Comparison of ENCODE assay signal across 1 cellular context in the genomic region with DNA sequence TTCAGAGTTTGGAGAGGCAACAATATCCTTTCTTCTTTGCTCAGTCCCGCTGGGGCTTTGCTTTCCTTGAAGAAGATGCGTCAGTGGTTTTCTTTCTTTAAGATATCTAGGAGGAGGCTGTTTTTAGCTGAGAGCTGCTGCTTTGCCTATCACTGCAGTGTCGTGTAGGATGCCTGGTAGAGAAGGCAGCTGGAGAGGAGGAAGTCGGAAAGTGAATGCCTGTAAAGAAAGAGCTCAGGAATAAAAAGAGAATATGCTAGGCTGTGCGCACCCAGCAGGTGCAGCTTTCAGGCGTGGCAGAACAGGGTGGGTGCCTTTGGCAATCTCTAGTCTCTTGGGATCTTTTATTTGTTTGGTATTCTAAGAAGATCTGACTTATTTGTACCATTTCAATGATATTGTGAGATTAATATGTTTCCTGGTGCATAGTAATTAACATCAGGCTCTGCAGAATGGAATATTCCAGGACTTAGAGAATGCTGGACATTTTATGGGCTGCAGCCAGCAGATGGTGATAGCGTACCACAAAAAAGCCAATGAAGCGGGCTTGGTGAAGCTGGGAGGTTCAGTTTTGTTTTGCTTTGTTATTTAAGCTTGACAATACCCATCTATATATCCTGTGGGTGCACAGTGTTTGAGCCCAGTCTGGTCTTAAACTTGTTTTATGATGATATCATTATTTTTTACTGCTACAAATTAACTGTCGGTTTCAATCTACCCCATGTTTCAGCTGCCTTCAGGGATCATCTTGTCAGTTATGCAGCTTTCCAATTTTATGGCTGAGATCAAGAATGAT.
TF ChIP-seq lines count a peak whose summit lies in the region.

No MANE protein-coding gene starts in this region.

TF ChIP-seq in HepG2, 621 proteins besides CTCF, POLR2A, EP300 and RAD21 (continued from another document and continues in another):
- TF ChIP-seq, protein P1, sequence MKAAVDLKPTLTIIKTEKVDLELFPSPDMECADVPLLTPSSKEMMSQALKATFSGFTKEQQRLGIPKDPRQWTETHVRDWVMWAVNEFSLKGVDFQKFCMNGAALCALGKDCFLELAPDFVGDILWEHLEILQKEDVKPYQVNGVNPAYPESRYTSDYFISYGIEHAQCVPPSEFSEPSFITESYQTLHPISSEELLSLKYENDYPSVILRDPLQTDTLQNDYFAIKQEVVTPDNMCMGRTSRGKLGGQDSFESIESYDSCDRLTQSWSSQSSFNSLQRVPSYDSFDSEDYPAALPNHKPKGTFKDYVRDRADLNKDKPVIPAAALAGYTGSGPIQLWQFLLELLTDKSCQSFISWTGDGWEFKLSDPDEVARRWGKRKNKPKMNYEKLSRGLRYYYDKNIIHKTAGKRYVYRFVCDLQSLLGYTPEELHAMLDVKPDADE (CRISPR knock-in tag; IDR thresholded peaks at IDR 0.05): no peak
- TF ChIP-seq PHF20 (CRISPR knock-in tag; IDR thresholded peaks at IDR 0.05): no peak
- TF ChIP-seq FOXA3 (CRISPR knock-in tag; IDR thresholded peaks at IDR 0.05): peak; percentile 26; the same call in 1 of the 2 replicates
- no peak for TF ChIP-seq ZNF564 (CRISPR knock-in tag; IDR thresholded peaks at IDR 0.05)
- TF ChIP-seq THAP11 (CRISPR knock-in tag; IDR thresholded peaks at IDR 0.05): 0 out of 2 replicates have a peak, but pooled peaks have one; percentile 30
- TF ChIP-seq ZNF263 (CRISPR knock-in tag; IDR thresholded peaks at IDR 0.05): no peak
- peak; percentile 73 for TF ChIP-seq IRF2 (CRISPR knock-in tag; IDR thresholded peaks at IDR 0.05)
- TF ChIP-seq ASH2L (IDR thresholded peaks at IDR 0.05; ENCODE audit: insufficient read length, low read depth, low read length): no peak
- TF ChIP-seq, protein P2, sequence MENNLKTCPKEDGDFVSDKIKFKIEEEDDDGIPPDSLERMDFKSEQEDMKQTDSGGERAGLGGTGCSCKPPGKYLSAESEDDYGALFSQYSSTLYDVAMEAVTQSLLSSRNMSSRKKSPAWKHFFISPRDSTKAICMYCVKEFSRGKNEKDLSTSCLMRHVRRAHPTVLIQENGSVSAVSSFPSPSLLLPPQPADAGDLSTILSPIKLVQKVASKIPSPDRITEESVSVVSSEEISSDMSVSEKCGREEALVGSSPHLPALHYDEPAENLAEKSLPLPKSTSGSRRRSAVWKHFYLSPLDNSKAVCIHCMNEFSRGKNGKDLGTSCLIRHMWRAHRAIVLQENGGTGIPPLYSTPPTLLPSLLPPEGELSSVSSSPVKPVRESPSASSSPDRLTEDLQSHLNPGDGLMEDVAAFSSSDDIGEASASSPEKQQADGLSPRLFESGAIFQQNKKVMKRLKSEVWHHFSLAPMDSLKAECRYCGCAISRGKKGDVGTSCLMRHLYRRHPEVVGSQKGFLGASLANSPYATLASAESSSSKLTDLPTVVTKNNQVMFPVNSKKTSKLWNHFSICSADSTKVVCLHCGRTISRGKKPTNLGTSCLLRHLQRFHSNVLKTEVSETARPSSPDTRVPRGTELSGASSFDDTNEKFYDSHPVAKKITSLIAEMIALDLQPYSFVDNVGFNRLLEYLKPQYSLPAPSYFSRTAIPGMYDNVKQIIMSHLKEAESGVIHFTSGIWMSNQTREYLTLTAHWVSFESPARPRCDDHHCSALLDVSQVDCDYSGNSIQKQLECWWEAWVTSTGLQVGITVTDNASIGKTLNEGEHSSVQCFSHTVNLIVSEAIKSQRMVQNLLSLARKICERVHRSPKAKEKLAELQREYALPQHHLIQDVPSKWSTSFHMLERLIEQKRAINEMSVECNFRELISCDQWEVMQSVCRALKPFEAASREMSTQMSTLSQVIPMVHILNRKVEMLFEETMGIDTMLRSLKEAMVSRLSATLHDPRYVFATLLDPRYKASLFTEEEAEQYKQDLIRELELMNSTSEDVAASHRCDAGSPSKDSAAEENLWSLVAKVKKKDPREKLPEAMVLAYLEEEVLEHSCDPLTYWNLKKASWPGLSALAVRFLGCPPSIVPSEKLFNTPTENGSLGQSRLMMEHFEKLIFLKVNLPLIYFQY (CRISPR knock-in tag; IDR thresholded peaks at IDR 0.05; ENCODE audit: borderline replicate concordance): no peak
- TF ChIP-seq, protein P3, sequence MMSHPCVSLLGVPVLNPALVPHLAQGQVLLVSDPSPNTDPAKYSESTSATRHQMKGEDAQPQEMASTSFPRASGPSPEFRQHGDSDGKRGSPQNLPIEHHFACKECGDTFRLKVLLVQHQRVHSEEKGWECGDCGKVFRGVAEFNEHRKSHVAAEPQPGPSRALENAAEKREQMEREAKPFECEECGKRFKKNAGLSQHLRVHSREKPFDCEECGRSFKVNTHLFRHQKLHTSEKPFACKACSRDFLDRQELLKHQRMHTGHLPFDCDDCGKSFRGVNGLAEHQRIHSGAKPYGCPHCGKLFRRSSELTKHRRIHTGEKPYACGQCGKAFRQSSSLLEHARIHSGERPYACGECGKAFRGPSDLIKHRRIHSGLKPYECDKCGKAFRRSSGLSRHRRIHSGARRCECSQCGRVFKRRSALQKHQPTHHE (CRISPR knock-in tag; IDR thresholded peaks at IDR 0.05; ENCODE audit: borderline replicate concordance): no peak
- TF ChIP-seq, protein P4, sequence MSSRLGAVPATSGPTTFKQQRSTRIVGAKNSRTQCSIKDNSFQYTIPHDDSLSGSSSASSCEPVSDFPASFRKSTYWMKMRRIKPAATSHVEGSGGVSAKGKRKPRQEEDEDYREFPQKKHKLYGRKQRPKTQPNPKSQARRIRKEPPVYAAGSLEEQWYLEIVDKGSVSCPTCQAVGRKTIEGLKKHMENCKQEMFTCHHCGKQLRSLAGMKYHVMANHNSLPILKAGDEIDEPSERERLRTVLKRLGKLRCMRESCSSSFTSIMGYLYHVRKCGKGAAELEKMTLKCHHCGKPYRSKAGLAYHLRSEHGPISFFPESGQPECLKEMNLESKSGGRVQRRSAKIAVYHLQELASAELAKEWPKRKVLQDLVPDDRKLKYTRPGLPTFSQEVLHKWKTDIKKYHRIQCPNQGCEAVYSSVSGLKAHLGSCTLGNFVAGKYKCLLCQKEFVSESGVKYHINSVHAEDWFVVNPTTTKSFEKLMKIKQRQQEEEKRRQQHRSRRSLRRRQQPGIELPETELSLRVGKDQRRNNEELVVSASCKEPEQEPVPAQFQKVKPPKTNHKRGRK (CRISPR knock-in tag; IDR thresholded peaks at IDR 0.05): no peak
- TF ChIP-seq ZNF12 (CRISPR knock-in tag; IDR thresholded peaks at IDR 0.05): no peak
- TF ChIP-seq ZNF850 (CRISPR knock-in tag; conservative IDR thresholded peaks at IDR 0.05): no peak
- TF ChIP-seq MTF1 (CRISPR knock-in tag; IDR thresholded peaks at IDR 0.05): no peak
- TF ChIP-seq, protein P5, sequence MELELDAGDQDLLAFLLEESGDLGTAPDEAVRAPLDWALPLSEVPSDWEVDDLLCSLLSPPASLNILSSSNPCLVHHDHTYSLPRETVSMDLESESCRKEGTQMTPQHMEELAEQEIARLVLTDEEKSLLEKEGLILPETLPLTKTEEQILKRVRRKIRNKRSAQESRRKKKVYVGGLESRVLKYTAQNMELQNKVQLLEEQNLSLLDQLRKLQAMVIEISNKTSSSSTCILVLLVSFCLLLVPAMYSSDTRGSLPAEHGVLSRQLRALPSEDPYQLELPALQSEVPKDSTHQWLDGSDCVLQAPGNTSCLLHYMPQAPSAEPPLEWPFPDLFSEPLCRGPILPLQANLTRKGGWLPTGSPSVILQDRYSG (CRISPR knock-in tag; IDR thresholded peaks at IDR 0.05): no peak
- TF ChIP-seq CREB1 (IDR thresholded peaks at IDR 0.05): no peak
- TF ChIP-seq CREB1 (CRISPR knock-in tag; IDR thresholded peaks at IDR 0.05): no peak
- TF ChIP-seq SMC3 (IDR thresholded peaks at IDR 0.05; ENCODE audit: low read length): peak; percentile 100
- TF ChIP-seq, protein P6, sequence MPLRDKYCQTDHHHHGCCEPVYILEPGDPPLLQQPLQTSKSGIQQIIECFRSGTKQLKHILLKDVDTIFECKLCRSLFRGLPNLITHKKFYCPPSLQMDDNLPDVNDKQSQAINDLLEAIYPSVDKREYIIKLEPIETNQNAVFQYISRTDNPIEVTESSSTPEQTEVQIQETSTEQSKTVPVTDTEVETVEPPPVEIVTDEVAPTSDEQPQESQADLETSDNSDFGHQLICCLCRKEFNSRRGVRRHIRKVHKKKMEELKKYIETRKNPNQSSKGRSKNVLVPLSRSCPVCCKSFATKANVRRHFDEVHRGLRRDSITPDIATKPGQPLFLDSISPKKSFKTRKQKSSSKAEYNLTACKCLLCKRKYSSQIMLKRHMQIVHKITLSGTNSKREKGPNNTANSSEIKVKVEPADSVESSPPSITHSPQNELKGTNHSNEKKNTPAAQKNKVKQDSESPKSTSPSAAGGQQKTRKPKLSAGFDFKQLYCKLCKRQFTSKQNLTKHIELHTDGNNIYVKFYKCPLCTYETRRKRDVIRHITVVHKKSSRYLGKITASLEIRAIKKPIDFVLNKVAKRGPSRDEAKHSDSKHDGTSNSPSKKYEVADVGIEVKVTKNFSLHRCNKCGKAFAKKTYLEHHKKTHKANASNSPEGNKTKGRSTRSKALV (CRISPR knock-in tag; IDR thresholded peaks at IDR 0.05): no peak
- 0 out of 2 replicates have a peak, but pooled peaks have one; percentile 39 for TF ChIP-seq CBX5 (CRISPR knock-in tag; IDR thresholded peaks at IDR 0.05; ENCODE audit: borderline replicate concordance)
- TF ChIP-seq EED (CRISPR knock-in tag; IDR thresholded peaks at IDR 0.05): no peak
- TF ChIP-seq, protein P7, sequence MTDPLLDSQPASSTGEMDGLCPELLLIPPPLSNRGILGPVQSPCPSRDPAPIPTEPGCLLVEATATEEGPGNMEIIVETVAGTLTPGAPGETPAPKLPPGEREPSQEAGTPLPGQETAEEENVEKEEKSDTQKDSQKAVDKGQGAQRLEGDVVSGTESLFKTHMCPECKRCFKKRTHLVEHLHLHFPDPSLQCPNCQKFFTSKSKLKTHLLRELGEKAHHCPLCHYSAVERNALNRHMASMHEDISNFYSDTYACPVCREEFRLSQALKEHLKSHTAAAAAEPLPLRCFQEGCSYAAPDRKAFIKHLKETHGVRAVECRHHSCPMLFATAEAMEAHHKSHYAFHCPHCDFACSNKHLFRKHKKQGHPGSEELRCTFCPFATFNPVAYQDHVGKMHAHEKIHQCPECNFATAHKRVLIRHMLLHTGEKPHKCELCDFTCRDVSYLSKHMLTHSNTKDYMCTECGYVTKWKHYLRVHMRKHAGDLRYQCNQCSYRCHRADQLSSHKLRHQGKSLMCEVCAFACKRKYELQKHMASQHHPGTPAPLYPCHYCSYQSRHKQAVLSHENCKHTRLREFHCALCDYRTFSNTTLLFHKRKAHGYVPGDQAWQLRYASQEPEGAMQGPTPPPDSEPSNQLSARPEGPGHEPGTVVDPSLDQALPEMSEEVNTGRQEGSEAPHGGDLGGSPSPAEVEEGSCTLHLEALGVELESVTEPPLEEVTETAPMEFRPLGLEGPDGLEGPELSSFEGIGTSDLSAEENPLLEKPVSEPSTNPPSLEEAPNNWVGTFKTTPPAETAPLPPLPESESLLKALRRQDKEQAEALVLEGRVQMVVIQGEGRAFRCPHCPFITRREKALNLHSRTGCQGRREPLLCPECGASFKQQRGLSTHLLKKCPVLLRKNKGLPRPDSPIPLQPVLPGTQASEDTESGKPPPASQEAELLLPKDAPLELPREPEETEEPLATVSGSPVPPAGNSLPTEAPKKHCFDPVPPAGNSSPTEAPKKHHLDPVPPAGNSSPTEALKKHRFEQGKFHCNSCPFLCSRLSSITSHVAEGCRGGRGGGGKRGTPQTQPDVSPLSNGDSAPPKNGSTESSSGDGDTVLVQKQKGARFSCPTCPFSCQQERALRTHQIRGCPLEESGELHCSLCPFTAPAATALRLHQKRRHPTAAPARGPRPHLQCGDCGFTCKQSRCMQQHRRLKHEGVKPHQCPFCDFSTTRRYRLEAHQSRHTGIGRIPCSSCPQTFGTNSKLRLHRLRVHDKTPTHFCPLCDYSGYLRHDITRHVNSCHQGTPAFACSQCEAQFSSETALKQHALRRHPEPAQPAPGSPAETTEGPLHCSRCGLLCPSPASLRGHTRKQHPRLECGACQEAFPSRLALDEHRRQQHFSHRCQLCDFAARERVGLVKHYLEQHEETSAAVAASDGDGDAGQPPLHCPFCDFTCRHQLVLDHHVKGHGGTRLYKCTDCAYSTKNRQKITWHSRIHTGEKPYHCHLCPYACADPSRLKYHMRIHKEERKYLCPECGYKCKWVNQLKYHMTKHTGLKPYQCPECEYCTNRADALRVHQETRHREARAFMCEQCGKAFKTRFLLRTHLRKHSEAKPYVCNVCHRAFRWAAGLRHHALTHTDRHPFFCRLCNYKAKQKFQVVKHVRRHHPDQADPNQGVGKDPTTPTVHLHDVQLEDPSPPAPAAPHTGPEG (CRISPR knock-in tag; IDR thresholded peaks at IDR 0.05): no peak
- TF ChIP-seq ZBTB3 (CRISPR knock-in tag; IDR thresholded peaks at IDR 0.05; ENCODE audit: borderline replicate concordance, low read depth): no peak
- no peak for TF ChIP-seq ZMAT3 (CRISPR knock-in tag; conservative IDR thresholded peaks at IDR 0.05)
- TF ChIP-seq ZNF678 (CRISPR knock-in tag; IDR thresholded peaks at IDR 0.05): no peak
- TF ChIP-seq SRSF1 (optimal IDR thresholded peaks at IDR 0.05; ENCODE audit: low read depth, low read length): no peak
- TF ChIP-seq, protein P8, sequence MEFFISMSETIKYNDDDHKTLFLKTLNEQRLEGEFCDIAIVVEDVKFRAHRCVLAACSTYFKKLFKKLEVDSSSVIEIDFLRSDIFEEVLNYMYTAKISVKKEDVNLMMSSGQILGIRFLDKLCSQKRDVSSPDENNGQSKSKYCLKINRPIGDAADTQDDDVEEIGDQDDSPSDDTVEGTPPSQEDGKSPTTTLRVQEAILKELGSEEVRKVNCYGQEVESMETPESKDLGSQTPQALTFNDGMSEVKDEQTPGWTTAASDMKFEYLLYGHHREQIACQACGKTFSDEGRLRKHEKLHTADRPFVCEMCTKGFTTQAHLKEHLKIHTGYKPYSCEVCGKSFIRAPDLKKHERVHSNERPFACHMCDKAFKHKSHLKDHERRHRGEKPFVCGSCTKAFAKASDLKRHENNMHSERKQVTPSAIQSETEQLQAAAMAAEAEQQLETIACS (CRISPR knock-in tag; IDR thresholded peaks at IDR 0.05): no peak
- TF ChIP-seq, protein P9, sequence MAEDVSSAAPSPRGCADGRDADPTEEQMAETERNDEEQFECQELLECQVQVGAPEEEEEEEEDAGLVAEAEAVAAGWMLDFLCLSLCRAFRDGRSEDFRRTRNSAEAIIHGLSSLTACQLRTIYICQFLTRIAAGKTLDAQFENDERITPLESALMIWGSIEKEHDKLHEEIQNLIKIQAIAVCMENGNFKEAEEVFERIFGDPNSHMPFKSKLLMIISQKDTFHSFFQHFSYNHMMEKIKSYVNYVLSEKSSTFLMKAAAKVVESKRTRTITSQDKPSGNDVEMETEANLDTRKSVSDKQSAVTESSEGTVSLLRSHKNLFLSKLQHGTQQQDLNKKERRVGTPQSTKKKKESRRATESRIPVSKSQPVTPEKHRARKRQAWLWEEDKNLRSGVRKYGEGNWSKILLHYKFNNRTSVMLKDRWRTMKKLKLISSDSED (CRISPR knock-in tag; IDR thresholded peaks at IDR 0.05): no peak
- no peak for TF ChIP-seq ATF1 (CRISPR knock-in tag; IDR thresholded peaks at IDR 0.05)
- no peak for TF ChIP-seq NFE2L1 (CRISPR knock-in tag; IDR thresholded peaks at IDR 0.05; ENCODE audit: borderline replicate concordance)
- no peak for TF ChIP-seq HNRNPLL (IDR thresholded peaks at IDR 0.05; ENCODE audit: low read depth, low read length, poor library complexity, severe bottlenecking)
- TF ChIP-seq STAG1 (CRISPR knock-in tag; IDR thresholded peaks at IDR 0.05): peak; percentile 99
